9 cellular contexts compared by ENCODE assay signal in genomic region chr10:46530249-46531186, GRCh38. TPM values are rescaled to one million over a fixed set of nuclear protein-coding genes. Genes with fewer than 3 reads are reported as not detected.
A peak's percentile ranks its signal among the peaks of the same experiment; 100 is the strongest.
DNase-seq lines count a peak whose midpoint lies in the region; ATAC-seq and TF ChIP-seq lines count a peak whose summit lies in the region.
"Had no signal": no experiment of that assay in that cellular context is flagged by ENCODE, and none has a peak within 500 bp of the region (broad histone marks: within the 10 kb centered on the region; RNA-seq: fewer than 3 reads in every experiment).

No MANE protein-coding gene starts in this region.

- no peak for DNase-seq in GM23338 (ENCODE audit: low spot score)
- peak; percentile 38 for DNase-seq in RWPE2 (ENCODE audit: low spot score)
- DNase-seq in Right ventricle myocardium superior, result peak; percentile 63
- no peak for DNase-seq in NCI-H510A treated with DMSO at 0.1 percent for 48 hours (lab: John Stamatoyannopoulos, UW)
- DNase-seq in activated naive CD8-positive, alpha-beta T cell treated with anti-CD3 and anti-CD28 coated beads, Interleukin-2, amount 50 U/mL, for 24 hours, result no peak
- DNase-seq in GM10266 (ENCODE audit: extremely low spot score), result no peak
- DNase-seq: NCI-H1436 treated with DMSO at 0.1 percent for 48 hours; stimulated activated naive CD4-positive, alpha-beta T cell had no signal

- H3K4me3 ChIP-seq in GM23338 (no peak overlapping the region), RWPE2 (ENCODE audit: severe bottlenecking) (no peak overlapping the region), skeletal muscle satellite cell (ENCODE audit: low read length) (no peak overlapping the region)

- no peak overlapping the region for H3K27ac Mint-ChIP-seq in GM23338
- no peak overlapping the region for H3K27ac Mint-ChIP-seq in activated naive CD8-positive, alpha-beta T cell treated with anti-CD3 and anti-CD28 coated beads, Interleukin-2, amount 50 U/mL, for 24 hours

- no peaks in the 10 kb centered on the region for H3K79me2 ChIP-seq in GM23338 (replicated peaks; ENCODE audit: insufficient read depth)

- intact Hi-C loops in Right ventricle myocardium superior (cut with DNase I), result no loop called here

- peaks cover 8% of the 10 kb centered on the region for H3F3A ChIP-seq in GM23338 (replicated peaks; ENCODE audit: low read depth)

- no peak overlapping the region for H3K4me3 Mint-ChIP-seq in GM23338
- no peak overlapping the region for H3K4me3 Mint-ChIP-seq in activated naive CD8-positive, alpha-beta T cell treated with anti-CD3 and anti-CD28 coated beads, Interleukin-2, amount 50 U/mL, for 24 hours

- H3K36me3 ChIP-seq in GM23338 (ENCODE audit: insufficient read depth), result no peaks in the 10 kb centered on the region
- no peaks in the 10 kb centered on the region for H3K36me3 ChIP-seq in RWPE2 (ENCODE audit: low read depth)
- no peaks in the 10 kb centered on the region for H3K36me3 ChIP-seq in skeletal muscle satellite cell (ENCODE audit: insufficient read depth, low read length)

- no peaks in the 10 kb centered on the region for H3K36me3 Mint-ChIP-seq in GM23338 (ENCODE audit: low read depth)
- no peaks in the 10 kb centered on the region for H3K36me3 Mint-ChIP-seq in activated naive CD8-positive, alpha-beta T cell treated with anti-CD3 and anti-CD28 coated beads, Interleukin-2, amount 50 U/mL, for 24 hours (ENCODE audit: low read depth)

- TF ChIP-seq CTCF in GM23338 (conservative IDR thresholded peaks at IDR 0.05; ENCODE audit: low read depth in 2 of 2) (no peak), RWPE2 (IDR thresholded peaks at IDR 0.05; ENCODE audit: poor library complexity, severe bottlenecking) (no peak), GM10266 (IDR thresholded peaks at IDR 0.05; ENCODE audit: control insufficient read depth, insufficient read depth, low read depth, missing control alignments) (no peak)

- H3K9ac ChIP-seq in skeletal muscle satellite cell (ENCODE audit: low read depth, low read length), result no peak overlapping the region

- H3K9me3 Mint-ChIP-seq in GM23338, result no peaks in the 10 kb centered on the region
- H3K9me3 Mint-ChIP-seq in activated naive CD8-positive, alpha-beta T cell treated with anti-CD3 and anti-CD28 coated beads, Interleukin-2, amount 50 U/mL, for 24 hours, result no peaks in the 10 kb centered on the region

- H3K4me1 Mint-ChIP-seq in GM23338, result no peaks in the 10 kb centered on the region
- no peaks in the 10 kb centered on the region for H3K4me1 Mint-ChIP-seq in activated naive CD8-positive, alpha-beta T cell treated with anti-CD3 and anti-CD28 coated beads, Interleukin-2, amount 50 U/mL, for 24 hours

- peak overlapping the region; percentile 24; the same call in 1 of the 2 replicates for H2AFZ ChIP-seq in GM23338

- H3K4me1 ChIP-seq in GM23338 (ENCODE audit: insufficient read depth) (no peaks in the 10 kb centered on the region), RWPE2 (ENCODE audit: insufficient read depth, poor library complexity, severe bottlenecking) (peaks cover 5% of the 10 kb centered on the region), skeletal muscle satellite cell (ENCODE audit: control insufficient read depth, insufficient read depth, low read length) (peaks cover 4% of the 10 kb centered on the region)

- H3K4me2 ChIP-seq in GM23338 (no peak overlapping the region), skeletal muscle satellite cell (ENCODE audit: low read length) (peak overlapping the region; percentile 6)

- peaks cover 14% of the 10 kb centered on the region for H3K9me2 ChIP-seq in GM23338 (ENCODE audit: insufficient read depth)

- ATAC-seq in GM23338 (peak; percentile 27; the same call in 2 of the 3 replicates), RWPE2 (ENCODE audit: low read depth) (no peak), Right ventricle myocardium superior (ENCODE audit: poor library complexity) (peak; percentile 55)
- ATAC-seq in activated naive CD8-positive, alpha-beta T cell treated with anti-CD3 and anti-CD28 coated beads, Interleukin-2, amount 50 U/mL, for 24 hours, result no peak

- H3K27me3 Mint-ChIP-seq in GM23338 (ENCODE audit: insufficient read depth, low read depth, poor library complexity), result no peaks in the 10 kb centered on the region
- peaks cover 3% of the 10 kb centered on the region for H3K27me3 Mint-ChIP-seq in activated naive CD8-positive, alpha-beta T cell treated with anti-CD3 and anti-CD28 coated beads, Interleukin-2, amount 50 U/mL, for 24 hours

- no peaks in the 10 kb centered on the region; the same call in none of the 2 replicates for H4K20me1 ChIP-seq in GM23338 (replicated peaks; ENCODE audit: insufficient read depth)

- H3K27ac ChIP-seq in GM23338 (ENCODE audit: low read depth) (no peak overlapping the region), RWPE2 (ENCODE audit: poor library complexity, severe bottlenecking) (no peak overlapping the region)

- no peaks in the 10 kb centered on the region for H3K27me3 ChIP-seq in GM23338 (ENCODE audit: insufficient read depth)
- H3K27me3 ChIP-seq in RWPE2 (ENCODE audit: insufficient read depth, poor library complexity, severe bottlenecking), result no peaks in the 10 kb centered on the region
- H3K27me3 ChIP-seq in skeletal muscle satellite cell (ENCODE audit: control insufficient read depth, insufficient read depth, low read length), result peaks cover 17% of the 10 kb centered on the region

- H3K9me3 ChIP-seq in RWPE2 (ENCODE audit: severe bottlenecking) (no peaks in the 10 kb centered on the region), skeletal muscle satellite cell (replicated peaks; ENCODE audit: low read length) (no peaks in the 10 kb centered on the region)

TF ChIP-seq in GM23338, 12 proteins besides CTCF, POLR2A, EP300 and RAD21 (continues in another document):
- TF ChIP-seq STAT1 (IDR thresholded peaks at IDR 0.05; ENCODE audit: unreplicated experiment) (no peak), POLR2AphosphoS5 (IDR thresholded peaks at IDR 0.05; ENCODE audit: low read depth) (no peak), CREB1 (CRISPR knock-in tag; IDR thresholded peaks at IDR 0.05; ENCODE audit: low read depth) (no peak), NANOG (IDR thresholded peaks at IDR 0.05; ENCODE audit: borderline replicate concordance) (no peak), ZNF114 (CRISPR knock-in tag; IDR thresholded peaks at IDR 0.05) (no peak), JUNB (IDR thresholded peaks at IDR 0.05; ENCODE audit: unreplicated experiment) (no peak), EZH2 (IDR thresholded peaks at IDR 0.05; ENCODE audit: low read depth, unreplicated experiment) (no peak), ZNF331 (CRISPR knock-in tag; IDR thresholded peaks at IDR 0.05; ENCODE audit: low read depth) (no peak), EZH2phosphoT487 (IDR thresholded peaks at IDR 0.05; ENCODE audit: unreplicated experiment) (no peak)
- TF ChIP-seq, protein P1, sequence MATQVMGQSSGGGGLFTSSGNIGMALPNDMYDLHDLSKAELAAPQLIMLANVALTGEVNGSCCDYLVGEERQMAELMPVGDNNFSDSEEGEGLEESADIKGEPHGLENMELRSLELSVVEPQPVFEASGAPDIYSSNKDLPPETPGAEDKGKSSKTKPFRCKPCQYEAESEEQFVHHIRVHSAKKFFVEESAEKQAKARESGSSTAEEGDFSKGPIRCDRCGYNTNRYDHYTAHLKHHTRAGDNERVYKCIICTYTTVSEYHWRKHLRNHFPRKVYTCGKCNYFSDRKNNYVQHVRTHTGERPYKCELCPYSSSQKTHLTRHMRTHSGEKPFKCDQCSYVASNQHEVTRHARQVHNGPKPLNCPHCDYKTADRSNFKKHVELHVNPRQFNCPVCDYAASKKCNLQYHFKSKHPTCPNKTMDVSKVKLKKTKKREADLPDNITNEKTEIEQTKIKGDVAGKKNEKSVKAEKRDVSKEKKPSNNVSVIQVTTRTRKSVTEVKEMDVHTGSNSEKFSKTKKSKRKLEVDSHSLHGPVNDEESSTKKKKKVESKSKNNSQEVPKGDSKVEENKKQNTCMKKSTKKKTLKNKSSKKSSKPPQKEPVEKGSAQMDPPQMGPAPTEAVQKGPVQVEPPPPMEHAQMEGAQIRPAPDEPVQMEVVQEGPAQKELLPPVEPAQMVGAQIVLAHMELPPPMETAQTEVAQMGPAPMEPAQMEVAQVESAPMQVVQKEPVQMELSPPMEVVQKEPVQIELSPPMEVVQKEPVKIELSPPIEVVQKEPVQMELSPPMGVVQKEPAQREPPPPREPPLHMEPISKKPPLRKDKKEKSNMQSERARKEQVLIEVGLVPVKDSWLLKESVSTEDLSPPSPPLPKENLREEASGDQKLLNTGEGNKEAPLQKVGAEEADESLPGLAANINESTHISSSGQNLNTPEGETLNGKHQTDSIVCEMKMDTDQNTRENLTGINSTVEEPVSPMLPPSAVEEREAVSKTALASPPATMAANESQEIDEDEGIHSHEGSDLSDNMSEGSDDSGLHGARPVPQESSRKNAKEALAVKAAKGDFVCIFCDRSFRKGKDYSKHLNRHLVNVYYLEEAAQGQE (IDR thresholded peaks at IDR 0.05; ENCODE audit: unreplicated experiment), result no peak
- TF ChIP-seq, protein P2, sequence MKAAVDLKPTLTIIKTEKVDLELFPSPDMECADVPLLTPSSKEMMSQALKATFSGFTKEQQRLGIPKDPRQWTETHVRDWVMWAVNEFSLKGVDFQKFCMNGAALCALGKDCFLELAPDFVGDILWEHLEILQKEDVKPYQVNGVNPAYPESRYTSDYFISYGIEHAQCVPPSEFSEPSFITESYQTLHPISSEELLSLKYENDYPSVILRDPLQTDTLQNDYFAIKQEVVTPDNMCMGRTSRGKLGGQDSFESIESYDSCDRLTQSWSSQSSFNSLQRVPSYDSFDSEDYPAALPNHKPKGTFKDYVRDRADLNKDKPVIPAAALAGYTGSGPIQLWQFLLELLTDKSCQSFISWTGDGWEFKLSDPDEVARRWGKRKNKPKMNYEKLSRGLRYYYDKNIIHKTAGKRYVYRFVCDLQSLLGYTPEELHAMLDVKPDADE (IDR thresholded peaks at IDR 0.05), result no peak

RNA-seq across cellular contexts. Expression of gene GPRIN2, which starts 25.9 kb away (rescaled TPM):
- 24.4 and 28.5 TPM in 2 replicates for total RNA-seq in GM23338 (2014; rRNA removed; shearing (Covaris generic))
- 2.9 and 3.0 TPM in 2 replicates for polyA plus RNA-seq in GM23338 (2016; fragmentation: Nextera tagmentation; extraction: Ambion mirVana)
- not detected for total RNA-seq in Right ventricle myocardium superior
- not detected in 2 replicates for total RNA-seq in skeletal muscle satellite cell (2012; rRNA removed)

RNA-seq across cellular contexts. Expression of gene SYT15, which starts 48.4 kb away (rescaled TPM):
- total RNA-seq in GM23338 (2014; rRNA removed; shearing (Covaris generic)), result 0.39 TPM in 1 of 2 replicates, not detected in the other
- 0.83 and 1.5 TPM in 2 replicates for polyA plus RNA-seq in GM23338 (2016; fragmentation: Nextera tagmentation; extraction: Ambion mirVana)
- total RNA-seq in Right ventricle myocardium superior, result 2.7 TPM
- under 0.01 TPM in 1 of 2 replicates, not detected in the other for total RNA-seq in skeletal muscle satellite cell (2012; rRNA removed)

Comparison
In these comparisons a context has a peak if more than half of its experiments do, and no peak if none do; other contexts are left out.
1. ATAC-seq: peak in GM23338 (single experiment) and Right ventricle myocardium superior (single experiment); none in RWPE2 (single experiment) and activated naive CD8-positive, alpha-beta T cell treated with anti-CD3 and anti-CD28 coated beads, Interleukin-2, amount 50 U/mL, for 24 hours (single experiment).
2. DNase-seq: peak in RWPE2 (single experiment) and Right ventricle myocardium superior (single experiment); none in GM23338 (single experiment), NCI-H510A treated with DMSO at 0.1 percent for 48 hours (single experiment), activated naive CD8-positive, alpha-beta T cell treated with anti-CD3 and anti-CD28 coated beads, Interleukin-2, amount 50 U/mL, for 24 hours (single experiment) and GM10266 (single experiment).
3. RNA of gene GPRIN2, which starts 25.9 kb away (total RNA-seq): 24.4 to 28.5 TPM in GM23338; not detected in Right ventricle myocardium superior (single experiment); every median in the first group is over 10 times any median in the second.